In the genomic region with DNA sequence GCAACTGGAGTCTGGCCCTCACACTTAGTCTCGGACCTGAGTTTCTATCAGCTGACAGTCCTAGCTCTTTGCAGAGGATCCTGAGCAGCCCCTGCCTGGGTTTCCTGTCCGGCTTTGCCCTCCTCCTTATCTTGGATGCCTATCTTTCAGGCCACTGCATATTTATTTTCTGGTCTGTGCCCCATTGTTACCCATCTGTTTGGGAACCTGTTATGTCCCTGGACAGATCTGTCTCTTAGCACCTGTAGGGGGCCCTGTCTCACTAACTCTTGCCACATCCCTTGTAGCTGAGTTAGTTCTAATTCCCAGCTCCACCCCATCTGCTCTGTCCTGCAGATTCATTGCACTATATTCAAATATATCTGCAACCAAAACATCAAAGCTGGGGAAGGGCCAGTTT, we compare ENCODE assay signal across 27 cellular contexts.
DNase-seq lines count a peak whose midpoint lies in the region; ATAC-seq and TF ChIP-seq lines count a peak whose summit lies in the region.
"Had no signal": no experiment of that assay in that cellular context is flagged by ENCODE, and none has a peak within 500 bp of the region (broad histone marks: within the 10 kb centered on the region; RNA-seq: fewer than 3 reads in every experiment).

No MANE protein-coding gene starts in this region.

- no peak overlapping the region for H3K27ac Mint-ChIP-seq in GM23338
- H3K27ac Mint-ChIP-seq: activated naive CD4-positive, alpha-beta T cell treated with anti-CD3 and anti-CD28 coated beads, Interleukin-2, amount 50 U/mL, for 24 hours had no signal

- no peak overlapping the region for H2AFZ ChIP-seq in GM23338
- no peak overlapping the region for H2AFZ ChIP-seq in OCI-LY1 (ENCODE audit: low read length)
- H2AFZ ChIP-seq: parathyroid adenoma had no signal

- ATAC-seq in GM23338 = peak; percentile 97
- no peak for ATAC-seq in omental fat pad (ENCODE audit: low FRiP score)
- ATAC-seq in HG02763 (IDR thresholded peaks at IDR 0.05; ENCODE audit: unreplicated experiment) = no peak
- ATAC-seq: sciatic nerve had no signal

- DNase-seq in GM23338 (ENCODE audit: low spot score) (peak; percentile 74), iPS DF 19.7 (ENCODE audit: low read depth, low spot score) (peak; percentile 33), NCI-H2107 treated with DMSO at 0.1 percent for 48 hours (lab: John Stamatoyannopoulos, UW; ENCODE audit: unreplicated experiment) (no peak), omental fat pad (ENCODE audit: low spot score) (no peak)
- DNase-seq in activated naive CD4-positive, alpha-beta T cell treated with anti-CD3 and anti-CD28 coated beads, Interleukin-2, amount 50 U/mL, for 16 hours = no peak
- DNase-seq: aorta; caudate nucleus; DMS 273 treated with DMSO at 0.1 percent for 48 hours; dorsolateral prefrontal cortex; foreskin fibroblast; GF-D8; hippocampal formation; mesenchymal stem cell; naive B cell; NCI-H1417 treated with DMSO at 0.1 percent for 48 hours; Peyer's patch; stimulated activated CD4-positive, alpha-beta T cell treated with anti-CD3 and anti-CD28 coated beads, Interleukin-15, amount 100 ng/mL, for 24 hours; T1000 had no signal

- TF ChIP-seq CTCF in 22Rv1 (IDR thresholded peaks at IDR 0.05) (0 out of 2 replicates have a peak, but pooled peaks have one; percentile 21), GM23338 (conservative IDR thresholded peaks at IDR 0.05; ENCODE audit: low read depth in 2 of 2) (peak; percentile 70 to 80), OCI-LY1 (IDR thresholded peaks at IDR 0.05; ENCODE audit: low read length) (peak; percentile 13; the same call in 1 of the 2 replicates), omental fat pad (IDR thresholded peaks at IDR 0.05) (no peak)

- H3K4me3 Mint-ChIP-seq in GM23338 = no peak overlapping the region
- H3K4me3 Mint-ChIP-seq: activated naive CD4-positive, alpha-beta T cell treated with anti-CD3 and anti-CD28 coated beads, Interleukin-2, amount 50 U/mL, for 24 hours; naive B cell had no signal

- H3K4me1 Mint-ChIP-seq in GM23338 = no peaks in the 10 kb centered on the region
- H3K4me1 Mint-ChIP-seq: activated naive CD4-positive, alpha-beta T cell treated with anti-CD3 and anti-CD28 coated beads, Interleukin-2, amount 50 U/mL, for 24 hours; naive B cell had no signal

- H3K4me3 ChIP-seq in GM23338 (no peak overlapping the region), OCI-LY1 (ENCODE audit: low read depth, low read length, poor library complexity, severe bottlenecking) (no peak overlapping the region)
- H3K4me3 ChIP-seq: dorsolateral prefrontal cortex, Peyer's patch, SK-N-MC, suprapubic skin had no signal

- H3K36me3 ChIP-seq in GM23338 (ENCODE audit: insufficient read depth) (no peaks in the 10 kb centered on the region), OCI-LY1 (ENCODE audit: insufficient read depth, low read length) (no peaks in the 10 kb centered on the region)
- H3K36me3 ChIP-seq: Peyer's patch, suprapubic skin had no signal

- no peaks in the 10 kb centered on the region for H3K27me3 Mint-ChIP-seq in GM23338 (ENCODE audit: insufficient read depth, low read depth, poor library complexity)

- H3K27me3 ChIP-seq in GM23338 (ENCODE audit: insufficient read depth) (no peaks in the 10 kb centered on the region), OCI-LY1 (ENCODE audit: insufficient read depth, low read length) (no peaks in the 10 kb centered on the region)
- H3K27me3 ChIP-seq: Peyer's patch, suprapubic skin had no signal

- H3K4me2 ChIP-seq in GM23338 (no peak overlapping the region), OCI-LY1 (ENCODE audit: low read length) (no peak overlapping the region)

- H3K9ac ChIP-seq in OCI-LY1 (ENCODE audit: low read length) = no peak overlapping the region
- H3K9ac ChIP-seq: parathyroid adenoma had no signal

- H3F3A ChIP-seq in GM23338 (replicated peaks; ENCODE audit: low read depth) (no peaks in the 10 kb centered on the region), OCI-LY1 (ENCODE audit: insufficient read depth, low read length) (no peaks in the 10 kb centered on the region)

- no peaks in the 10 kb centered on the region for H3K36me3 Mint-ChIP-seq in GM23338 (ENCODE audit: low read depth)
- H3K36me3 Mint-ChIP-seq: activated naive CD4-positive, alpha-beta T cell treated with anti-CD3 and anti-CD28 coated beads, Interleukin-2, amount 50 U/mL, for 24 hours; naive B cell had no signal

- H3K9me3 ChIP-seq in OCI-LY1 (ENCODE audit: low read length) = no peaks in the 10 kb centered on the region
- H3K9me3 ChIP-seq: Peyer's patch, suprapubic skin had no signal

- H3K9me3 Mint-ChIP-seq in GM23338 = no peaks in the 10 kb centered on the region
- H3K9me3 Mint-ChIP-seq: activated naive CD4-positive, alpha-beta T cell treated with anti-CD3 and anti-CD28 coated beads, Interleukin-2, amount 50 U/mL, for 24 hours; naive B cell had no signal

- H3K27ac ChIP-seq in 22Rv1 = no peak overlapping the region
- H3K27ac ChIP-seq in GM23338 (ENCODE audit: low read depth) = no peak overlapping the region
- no peak overlapping the region for H3K27ac ChIP-seq in OCI-LY1 (ENCODE audit: low read depth, low read length, poor library complexity, severe bottlenecking)
- H3K27ac ChIP-seq: dorsolateral prefrontal cortex, epithelial cell of prostate, parathyroid adenoma, Peyer's patch, SK-N-MC, suprapubic skin had no signal

- H3K79me2 ChIP-seq in GM23338 (replicated peaks; ENCODE audit: insufficient read depth) (no peaks in the 10 kb centered on the region), OCI-LY1 (ENCODE audit: insufficient read depth, low read length) (no peaks in the 10 kb centered on the region)
- H3K79me2 ChIP-seq: parathyroid adenoma had no signal

- H3K9me2 ChIP-seq in GM23338 (ENCODE audit: insufficient read depth) = 0 out of 2 replicates have a peak, but pooled peaks cover 2% of the 10 kb centered on the region
- H3K9me2 ChIP-seq in OCI-LY1 (ENCODE audit: low read depth, low read length) = no peaks in the 10 kb centered on the region

- H3K4me1 ChIP-seq in GM23338 (ENCODE audit: insufficient read depth) = no peaks in the 10 kb centered on the region
- H3K4me1 ChIP-seq in OCI-LY1 (ENCODE audit: insufficient read depth, low read length, severe bottlenecking) = no peaks in the 10 kb centered on the region
- H3K4me1 ChIP-seq: parathyroid adenoma, Peyer's patch, suprapubic skin had no signal

- H4K20me1 ChIP-seq in GM23338 (replicated peaks; ENCODE audit: insufficient read depth) = no peaks in the 10 kb centered on the region
- H4K20me1 ChIP-seq in OCI-LY1 (ENCODE audit: insufficient read depth, low read length) = no peaks in the 10 kb centered on the region

TF ChIP-seq in GM23338, 12 proteins besides CTCF, POLR2A, EP300 and RAD21 (continues in another document):
- TF ChIP-seq STAT1 (IDR thresholded peaks at IDR 0.05; ENCODE audit: unreplicated experiment) (no peak), ZNF331 (CRISPR knock-in tag; IDR thresholded peaks at IDR 0.05; ENCODE audit: low read depth) (no peak)

Comparison
In these comparisons a context has a peak if more than half of its experiments do, and no peak if none do; other contexts are left out.
1. CTCF ChIP-seq: peak in 22Rv1 (single experiment), GM23338 (2 of 2) and OCI-LY1 (single experiment); none in omental fat pad (0 of 3).
2. DNase-seq: peak in GM23338 (single experiment) and iPS DF 19.7 (single experiment); none in activated naive CD4-positive, alpha-beta T cell treated with anti-CD3 and anti-CD28 coated beads, Interleukin-2, amount 50 U/mL, for 16 hours (single experiment), NCI-H2107 treated with DMSO at 0.1 percent for 48 hours (single experiment) and omental fat pad (single experiment).